In genomic region chr11:863389-864117, GRCh38 we compare ENCODE assay signal across 18 cellular contexts. TPM values are rescaled to one million over a fixed set of nuclear protein-coding genes. Genes with fewer than 3 reads are reported as not detected.
DNase-seq lines count a peak whose midpoint lies in the region; ATAC-seq and TF ChIP-seq lines count a peak whose summit lies in the region.
"Had no signal": no experiment of that assay in that cellular context is flagged by ENCODE, and none has a peak within 500 bp of the region (broad histone marks: within the 10 kb centered on the region; RNA-seq: fewer than 3 reads in every experiment).

No MANE protein-coding gene starts in this region.

- no peaks in the 10 kb centered on the region for H3K9me3 ChIP-seq in mesodermal cell (ENCODE audit: control insufficient read depth, low read length)
- H3K9me3 ChIP-seq: thoracic aorta had no signal

- peaks cover 39% of the 10 kb centered on the region for H3K27me3 Mint-ChIP-seq in GM23338 (ENCODE audit: insufficient read depth, low read depth, poor library complexity)
- H3K27me3 Mint-ChIP-seq in WTC11 (ENCODE audit: low read depth), result peaks cover 3% of the 10 kb centered on the region; the same call in 1 of the 2 replicates
- H3K27me3 Mint-ChIP-seq: activated naive CD4-positive, alpha-beta T cell treated with anti-CD3 and anti-CD28 coated beads, Interleukin-2, amount 50 U/mL, for 24 hours had no signal

- ATAC-seq in GM23338 (peak; percentile 5), WTC11 (no peak; the same call in 1 of the 2 replicates), GM19351 (IDR thresholded peaks at IDR 0.05; ENCODE audit: unreplicated experiment) (no peak), GM19455 (IDR thresholded peaks at IDR 0.05; ENCODE audit: unreplicated experiment) (no peak)
- ATAC-seq: activated CD4-positive, CD25-positive, alpha-beta regulatory T cell treated with anti-CD3 and anti-CD28 coated beads, Interleukin-2, amount 50 U/mL, for 24 hours; HCT116 had no signal

- H3K4me3 Mint-ChIP-seq in GM23338 (peak overlapping the region; percentile 50), WTC11 (peak overlapping the region; percentile 41)
- H3K4me3 Mint-ChIP-seq: activated naive CD4-positive, alpha-beta T cell treated with anti-CD3 and anti-CD28 coated beads, Interleukin-2, amount 50 U/mL, for 24 hours; immature natural killer cell had no signal

- H3K36me3 ChIP-seq in GM23338 (ENCODE audit: insufficient read depth) (no peaks in the 10 kb centered on the region), mesodermal cell (ENCODE audit: control insufficient read depth, insufficient read depth, low read length) (peaks cover 7% of the 10 kb centered on the region)

- CTCF ChIA-PET in WTC11 (lab: Charles Lee), result interaction anchor here (0.8 to 3.8 kb wide), 3 partner anchors 12 to 34 kb away, joined by 3 to 24 read pairs (median 12); no protein-coding TSS in a partner anchor

- H3K9me2 ChIP-seq in GM23338 (ENCODE audit: insufficient read depth), result no peaks in the 10 kb centered on the region

- no peaks in the 10 kb centered on the region for H3K79me2 ChIP-seq in GM23338 (replicated peaks; ENCODE audit: insufficient read depth)

- peaks cover 39% of the 10 kb centered on the region for H4K20me1 ChIP-seq in GM23338 (replicated peaks; ENCODE audit: insufficient read depth)

- H3K27me3 ChIP-seq in GM23338 (ENCODE audit: insufficient read depth), result no peaks in the 10 kb centered on the region

- H2AFZ ChIP-seq in GM23338, result no peak overlapping the region

- POLR2A ChIA-PET in WTC11 (lab: Charles Lee), result interaction anchor here (0.6 to 2.1 kb wide), 2 partner anchors 9 to 73 kb away, joined by 6 to 8 read pairs; no protein-coding TSS in a partner anchor

- no peak for DNase-seq in GM23338 (ENCODE audit: low spot score)
- DNase-seq in WTC11 (ENCODE audit: low spot score), result no peak
- DNase-seq in NCI-H1694 (lab: John Stamatoyannopoulos, UW), result no peak
- DNase-seq: activated T-cell treated with anti-CD3 and anti-CD28 coated beads, Interleukin-2, amount 50 U/mL, for 48 hours; effector memory CD4-positive, alpha-beta T cell; immature natural killer cell; KBM-7; NCI-H1930; NCI-H226; T1000 had no signal

- peak overlapping the region; percentile 59; the same call in 1 of the 2 replicates for H3K27ac Mint-ChIP-seq in GM23338
- H3K27ac Mint-ChIP-seq in WTC11, result 0 out of 2 replicates have a peak overlapping the region, but pooled peaks have one; percentile 53
- H3K27ac Mint-ChIP-seq: activated naive CD4-positive, alpha-beta T cell treated with anti-CD3 and anti-CD28 coated beads, Interleukin-2, amount 50 U/mL, for 24 hours; immature natural killer cell had no signal

- WGBS in mesodermal cell (ENCODE audit: insufficient coverage in 2 of 2), 2 experiments, result 76 to 93% methylated on average over 9 to 11 of the region's 11 CpGs

- H3K4me2 ChIP-seq in GM23338, result peak overlapping the region; percentile 71

- TF ChIP-seq CTCF in GM23338 (conservative IDR thresholded peaks at IDR 0.05; ENCODE audit: low read depth in 2 of 2), result no peak
- no peak for TF ChIP-seq CTCF in WTC11 (IDR thresholded peaks at IDR 0.05)

- peaks cover 24% of the 10 kb centered on the region for H3F3A ChIP-seq in GM23338 (replicated peaks; ENCODE audit: low read depth)

- H3K9me3 Mint-ChIP-seq in GM23338 (no peaks in the 10 kb centered on the region; the same call in 2 of the 3 replicates), WTC11 (no peaks in the 10 kb centered on the region)
- H3K9me3 Mint-ChIP-seq: activated naive CD4-positive, alpha-beta T cell treated with anti-CD3 and anti-CD28 coated beads, Interleukin-2, amount 50 U/mL, for 24 hours; immature natural killer cell had no signal

- H3K36me3 Mint-ChIP-seq in GM23338 (ENCODE audit: low read depth) (no peaks in the 10 kb centered on the region), WTC11 (no peaks in the 10 kb centered on the region)
- H3K36me3 Mint-ChIP-seq: activated naive CD4-positive, alpha-beta T cell treated with anti-CD3 and anti-CD28 coated beads, Interleukin-2, amount 50 U/mL, for 24 hours; immature natural killer cell had no signal

- H3K4me1 Mint-ChIP-seq in GM23338 (peaks cover 21% of the 10 kb centered on the region), WTC11 (peaks cover 26% of the 10 kb centered on the region)
- H3K4me1 Mint-ChIP-seq: activated naive CD4-positive, alpha-beta T cell treated with anti-CD3 and anti-CD28 coated beads, Interleukin-2, amount 50 U/mL, for 24 hours; immature natural killer cell had no signal

- peak overlapping the region; percentile 45; the same call in 1 of the 2 replicates for H3K27ac ChIP-seq in GM23338 (ENCODE audit: low read depth)
- peak overlapping the region; percentile 69 for H3K27ac ChIP-seq in mesodermal cell (ENCODE audit: low read depth, low read length, severe bottlenecking)
- H3K27ac ChIP-seq: C4-2B, thoracic aorta had no signal

- H3K4me3 ChIP-seq in GM23338, result peak overlapping the region; percentile 34; the same call in 1 of the 2 replicates
- no peak overlapping the region for H3K4me3 ChIP-seq in mesodermal cell (ENCODE audit: extremely low read depth, insufficient read depth, low read length, poor library complexity, severe bottlenecking)
- H3K4me3 ChIP-seq: thoracic aorta had no signal

- H3K4me1 ChIP-seq in GM23338 (ENCODE audit: insufficient read depth) (peaks cover 14% of the 10 kb centered on the region; the same call in 1 of the 2 replicates), mesodermal cell (ENCODE audit: control insufficient read depth, insufficient read depth, low read length, poor library complexity, severe bottlenecking) (peaks cover 16% of the 10 kb centered on the region)

TF ChIP-seq in WTC11, 78 proteins besides CTCF, POLR2A, EP300 and RAD21:
- TF ChIP-seq GRHL2 (CRISPR knock-in tag; IDR thresholded peaks at IDR 0.05; ENCODE audit: insufficient replicate concordance, severe bottlenecking), result no peak
TF ChIP-seq in WTC11: peak in this region for 0.

RNA-seq across cellular contexts. Expression of gene TSPAN4, which starts 20.9 kb away (rescaled TPM):
- 145 and 150 TPM in 2 replicates for total RNA-seq in GM23338 (2014; rRNA removed; shearing (Covaris generic))
- polyA plus RNA-seq in GM23338 (2016; fragmentation: Nextera tagmentation; extraction: Ambion mirVana), result 76.8 and 88.4 TPM in 2 replicates
- total RNA-seq in WTC11 (2021), result 92.8 to 95.2 TPM (median 94.3 TPM) in 3 replicates
- 72.6 TPM for polyA plus RNA-seq in mesodermal cell (2013, experiment 1 of 2)
- polyA plus RNA-seq in mesodermal cell (2013, experiment 2 of 2), result 66.2 TPM

RNA-seq across cellular contexts. Expression of gene POLR2L, which starts 21.2 kb away (rescaled TPM):
- total RNA-seq in GM23338 (2014; rRNA removed; shearing (Covaris generic)), result 32.2 and 34.0 TPM in 2 replicates
- polyA plus RNA-seq in GM23338 (2016; fragmentation: Nextera tagmentation; extraction: Ambion mirVana), result 369 TPM in 2 replicates
- total RNA-seq in WTC11 (2021), result 138 to 152 TPM (median 144 TPM) in 3 replicates
- 134 TPM for polyA plus RNA-seq in mesodermal cell (2013, experiment 1 of 2)
- polyA plus RNA-seq in mesodermal cell (2013, experiment 2 of 2), result 112 TPM

RNA-seq across cellular contexts. Expression of gene CD151, which starts 30.8 kb away (rescaled TPM):
- total RNA-seq in GM23338 (2014; rRNA removed; shearing (Covaris generic)), result 109 and 119 TPM in 2 replicates
- polyA plus RNA-seq in GM23338 (2016; fragmentation: Nextera tagmentation; extraction: Ambion mirVana), result 62.9 and 64.4 TPM in 2 replicates
- total RNA-seq in WTC11 (2021), result 115 to 127 TPM (median 116 TPM) in 3 replicates
- polyA plus RNA-seq in mesodermal cell (2013, experiment 1 of 2), result 331 TPM
- polyA plus RNA-seq in mesodermal cell (2013, experiment 2 of 2), result 277 TPM

RNA-seq across cellular contexts. Expression of gene CRACR2B, which starts 35.8 kb away (rescaled TPM):
- 58.0 and 64.1 TPM in 2 replicates for total RNA-seq in GM23338 (2014; rRNA removed; shearing (Covaris generic))
- 55.9 and 59.4 TPM in 2 replicates for polyA plus RNA-seq in GM23338 (2016; fragmentation: Nextera tagmentation; extraction: Ambion mirVana)
- 46.5 to 58.6 TPM (median 55.9 TPM) in 3 replicates for total RNA-seq in WTC11 (2021)
- polyA plus RNA-seq in mesodermal cell (2013, experiment 1 of 2), result 7.6 TPM
- 4.8 TPM for polyA plus RNA-seq in mesodermal cell (2013, experiment 2 of 2)

RNA-seq across cellular contexts. Expression of gene PNPLA2, which starts 44.8 kb away (rescaled TPM):
- 33.4 and 45.6 TPM in 2 replicates for total RNA-seq in GM23338 (2014; rRNA removed; shearing (Covaris generic))
- 31.1 and 32.3 TPM in 2 replicates for polyA plus RNA-seq in GM23338 (2016; fragmentation: Nextera tagmentation; extraction: Ambion mirVana)
- total RNA-seq in WTC11 (2021), result 66.5 to 83.4 TPM (median 81.9 TPM) in 3 replicates
- 47.0 TPM for polyA plus RNA-seq in mesodermal cell (2013, experiment 1 of 2)
- polyA plus RNA-seq in mesodermal cell (2013, experiment 2 of 2), result 33.2 TPM
